ENCODE assay signal across 25 cellular contexts in genomic region chr2:57868619-57869139, GRCh38.
A peak's percentile ranks its signal among the peaks of the same experiment; 100 is the strongest.
DNase-seq lines count a peak whose midpoint lies in the region; ATAC-seq, FAIRE-seq and TF ChIP-seq lines count a peak whose summit lies in the region.
"Had no signal": no experiment of that assay in that cellular context is flagged by ENCODE, and none has a peak within 500 bp of the region (broad histone marks: within the 10 kb centered on the region; RNA-seq: fewer than 3 reads in every experiment).

No MANE protein-coding gene starts in this region.

- TF ChIP-seq CTCF in A549 (IDR thresholded peaks at IDR 0.05) (no peak), RWPE2 (IDR thresholded peaks at IDR 0.05; ENCODE audit: poor library complexity, severe bottlenecking) (no peak), neural crest cell (conservative IDR thresholded peaks at IDR 0.05) (no peak)

- peak in 1 of 2 experiments; percentile 56; a peak in 3 of 6 replicates for ATAC-seq in A549
- ATAC-seq in RWPE2 (ENCODE audit: low read depth), result peak; percentile 83
- ATAC-seq in GM19452 (IDR thresholded peaks at IDR 0.05; ENCODE audit: unreplicated experiment), result no peak
- ATAC-seq in HG03135 (IDR thresholded peaks at IDR 0.05; ENCODE audit: unreplicated experiment), result no peak

- no peaks in the 10 kb centered on the region for H3K4me1 Mint-ChIP-seq in neural crest cell
- H3K4me1 Mint-ChIP-seq: CD14-positive monocyte; CD4-positive, alpha-beta memory T cell; CD4-positive, CD25-positive, alpha-beta regulatory T cell; CD8-positive, alpha-beta memory T cell had no signal

- H3K36me3 ChIP-seq in RWPE2 (ENCODE audit: low read depth), result no peaks in the 10 kb centered on the region
- H3K36me3 ChIP-seq: BE2C, BLaER1 had no signal

- POLR2A ChIA-PET in A549 (lab: Yijun Ruan, JAX), result no interaction called here

- H3K4me1 ChIP-seq in A549 (peaks cover 23% of the 10 kb centered on the region; the same call in 2 of the 3 replicates), RWPE2 (ENCODE audit: insufficient read depth, poor library complexity, severe bottlenecking) (no peaks in the 10 kb centered on the region)
- H3K4me1 ChIP-seq: BE2C, BLaER1 had no signal

- no peak overlapping the region for H3K4me3 ChIP-seq in A549
- no peak overlapping the region for H3K4me3 ChIP-seq in RWPE2 (ENCODE audit: severe bottlenecking)
- H3K4me3 ChIP-seq: BLaER1 had no signal

- no peaks in the 10 kb centered on the region for H3K27me3 Mint-ChIP-seq in neural crest cell (ENCODE audit: low read depth)
- H3K27me3 Mint-ChIP-seq: CD4-positive, alpha-beta memory T cell had no signal

- H3K27ac Mint-ChIP-seq in neural crest cell (ENCODE audit: unreplicated experiment), result peak overlapping the region; percentile 9
- H3K27ac Mint-ChIP-seq: CD14-positive monocyte; CD4-positive, alpha-beta memory T cell; CD4-positive, CD25-positive, alpha-beta regulatory T cell; CD8-positive, alpha-beta memory T cell had no signal

- H3K36me3 Mint-ChIP-seq in neural crest cell (ENCODE audit: low read depth), result no peaks in the 10 kb centered on the region
- H3K36me3 Mint-ChIP-seq: CD14-positive monocyte; CD4-positive, alpha-beta memory T cell; CD4-positive, CD25-positive, alpha-beta regulatory T cell; CD8-positive, alpha-beta memory T cell had no signal

- no peak for FAIRE-seq in A549 (lab: Jason Lieb, UNC)
- FAIRE-seq: G401.6, GM12891 had no signal

- peak overlapping the region; percentile 7 to 10; a peak in 1 of 6 replicates for H3K27ac ChIP-seq in A549
- H3K27ac ChIP-seq in RWPE2 (ENCODE audit: poor library complexity, severe bottlenecking), result no peak overlapping the region
- H3K27ac ChIP-seq: 22Rv1, BLaER1 had no signal

- peak in 1 of 2 experiments; percentile 16 for DNase-seq in A549 (ENCODE audit: low read depth in 1 of 2, low spot score in 1 of 2)
- peak; percentile 35 for DNase-seq in HCEC 1CT
- DNase-seq in RWPE2 (ENCODE audit: low spot score), result no peak
- no peak for DNase-seq in neural crest cell (ENCODE audit: low read depth, low spot score)
- DNase-seq in NCI-H1105 treated with DMSO at 0.1 percent for 48 hours (lab: John Stamatoyannopoulos, UW), result no peak
- DNase-seq: ACHN; BE2C; C1 segment of cervical spinal cord; CD4-positive, alpha-beta memory T cell; CD4-positive, CD25-positive, alpha-beta regulatory T cell; CD8-positive, alpha-beta memory T cell; COR-L47; DMS 273 treated with DMSO at 0.1 percent for 48 hours; DMS153; DMS53; DMS79; DND-41; GF-D8 had no signal

- H3K9me3 Mint-ChIP-seq in neural crest cell, result no peaks in the 10 kb centered on the region
- H3K9me3 Mint-ChIP-seq: CD8-positive, alpha-beta memory T cell had no signal

- no peak overlapping the region for H3K4me3 Mint-ChIP-seq in neural crest cell
- H3K4me3 Mint-ChIP-seq: CD14-positive monocyte; CD4-positive, alpha-beta memory T cell; CD4-positive, CD25-positive, alpha-beta regulatory T cell; CD8-positive, alpha-beta memory T cell had no signal

- TF ChIP-seq RAD21 in A549 (conservative IDR thresholded peaks at IDR 0.05 in 1 of 2, IDR thresholded peaks at IDR 0.05 in 1 of 2), result no peak

- H3K27me3 ChIP-seq in RWPE2 (ENCODE audit: insufficient read depth, poor library complexity, severe bottlenecking), result no peaks in the 10 kb centered on the region
- H3K27me3 ChIP-seq: BE2C, BLaER1 had no signal

- no peak for TF ChIP-seq EP300 in A549 (IDR thresholded peaks at IDR 0.05)

- no peaks in the 10 kb centered on the region for H3K9me3 ChIP-seq in A549
- H3K9me3 ChIP-seq in RWPE2 (ENCODE audit: severe bottlenecking), result no peaks in the 10 kb centered on the region
- H3K9me3 ChIP-seq: BE2C, BLaER1 had no signal

- CTCF ChIA-PET in A549 (lab: Yijun Ruan, JAX), result interaction anchor here (0.7 to 1.4 kb wide), 2 partner anchors 19 to 29 kb away, joined by 3 read pairs; no protein-coding TSS in a partner anchor

- no peak for TF ChIP-seq POLR2A in A549 (IDR thresholded peaks at IDR 0.05; ENCODE audit: low read length)

- H3K4me2 ChIP-seq in A549, result peak overlapping the region; percentile 30
- H3K4me2 ChIP-seq: BLaER1 had no signal

TF ChIP-seq in A549, 52 proteins besides CTCF, POLR2A, EP300 and RAD21:
- no peak for TF ChIP-seq HMGXB4 (CRISPR knock-in tag; IDR thresholded peaks at IDR 0.05; ENCODE audit: borderline replicate concordance)
- no peak for TF ChIP-seq SMC3 (IDR thresholded peaks at IDR 0.05)
- no peak for TF ChIP-seq TFCP2L1 (CRISPR knock-in tag; IDR thresholded peaks at IDR 0.05)
- TF ChIP-seq CEBPB (IDR thresholded peaks at IDR 0.05), result peak in 1 of 2 experiments; percentile 63; a peak in 1 of 4 replicates
